In genomic region chr17:75326587-75326955, GRCh38 we compare ENCODE assay signal across 1 cellular context.
TF ChIP-seq lines count a peak whose summit lies in the region.

No MANE protein-coding gene starts in this region.

TF ChIP-seq in H1, 55 proteins besides CTCF, POLR2A, EP300 and RAD21 (continued from another document):
- no peak for TF ChIP-seq ATF3 (IDR thresholded peaks at IDR 0.05; ENCODE audit: insufficient read depth, low read depth, low read length)
- TF ChIP-seq KDM1A (IDR thresholded peaks at IDR 0.05; ENCODE audit: borderline replicate concordance, low read length) = no peak
- TF ChIP-seq MAFK (IDR thresholded peaks at IDR 0.05; ENCODE audit: low read depth, low read length) = no peak
- TF ChIP-seq POU5F1 (IDR thresholded peaks at IDR 0.05; ENCODE audit: low read depth, low read length) = no peak
- TF ChIP-seq CBX5 (IDR thresholded peaks at IDR 0.05; ENCODE audit: low read depth, low read length) = no peak
- TF ChIP-seq TAF7 (optimal IDR thresholded peaks at IDR 0.05; ENCODE audit: borderline replicate concordance, low read depth, low read length) = no peak
- TF ChIP-seq PHF8 (conservative IDR thresholded peaks at IDR 0.05; ENCODE audit: low read depth, low read length) = no peak
- TF ChIP-seq HDAC6 (IDR thresholded peaks at IDR 0.05; ENCODE audit: low read depth, low read length) = no peak
- TF ChIP-seq YY1 (IDR thresholded peaks at IDR 0.05; ENCODE audit: low read depth, low read length) = no peak
- TF ChIP-seq SP4 (IDR thresholded peaks at IDR 0.05; ENCODE audit: low read length) = no peak
- no peak for TF ChIP-seq TBP (IDR thresholded peaks at IDR 0.05; ENCODE audit: low read depth, low read length)
